In the genomic region with DNA sequence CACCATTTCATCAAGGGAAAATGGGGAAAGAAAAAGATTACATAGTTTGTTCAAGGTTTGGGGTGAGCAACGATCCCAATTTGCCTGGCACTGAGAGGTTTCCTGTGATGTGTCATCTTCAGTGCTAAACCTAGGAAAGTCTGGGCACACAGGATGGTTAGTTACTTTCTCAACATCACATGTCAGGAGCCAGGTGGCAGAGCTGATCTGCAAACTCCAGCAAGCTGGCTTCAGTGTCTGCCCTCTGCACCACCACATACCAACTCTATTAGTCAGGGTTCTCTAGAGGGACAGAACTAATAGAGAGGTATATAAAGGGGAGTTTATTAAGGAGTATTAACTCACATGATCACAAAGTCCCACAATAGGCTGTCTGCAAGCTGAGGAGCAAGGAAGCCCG, we compare ENCODE assay signal across 1 cellular context.
TF ChIP-seq lines count a peak whose summit lies in the region.

No MANE protein-coding gene starts in this region.

TF ChIP-seq in SK-N-SH, 30 proteins besides CTCF, POLR2A, EP300 and RAD21:
- TF ChIP-seq FOSL2 (IDR thresholded peaks at IDR 0.05; ENCODE audit: borderline replicate concordance, low read depth), result 0 out of 2 replicates have a peak, but pooled peaks have one; percentile 6
- peak; percentile 40; the same call in 1 of the 2 replicates for TF ChIP-seq TCF12 (IDR thresholded peaks at IDR 0.05)
- peak; percentile 15; the same call in 1 of the 2 replicates for TF ChIP-seq JUND (IDR thresholded peaks at IDR 0.05)
- no peak for TF ChIP-seq EZH2phosphoT487 (IDR thresholded peaks at IDR 0.05; ENCODE audit: borderline replicate concordance, low read depth)
